ENCODE assay signal across 14 cellular contexts in genomic region chr2:104861295-104862060, GRCh38. TPM values are rescaled to one million over a fixed set of nuclear protein-coding genes. Genes with fewer than 3 reads are reported as not detected.
DNase-seq lines count a peak whose midpoint lies in the region; ATAC-seq, FAIRE-seq and TF ChIP-seq lines count a peak whose summit lies in the region.
"Had no signal": no experiment of that assay in that cellular context is flagged by ENCODE, and none has a peak within 500 bp of the region (broad histone marks: within the 10 kb centered on the region; RNA-seq: fewer than 3 reads in every experiment).

No MANE protein-coding gene starts in this region.

- peaks cover 18% of the 10 kb centered on the region for H3K4me1 Mint-ChIP-seq in activated B cell treated with CpG ODN at 0.5 μM for 24 hours

- no peaks in the 10 kb centered on the region for H3K9me3 ChIP-seq in MG63
- H3K9me3 ChIP-seq: SK-N-SH had no signal

- no peak overlapping the region for H3K4me3 ChIP-seq in MG63

- peaks cover 67% of the 10 kb centered on the region for H3K27me3 ChIP-seq in MG63

- intact Hi-C loops in activated B cell treated with CpG ODN at 0.5 μM for 24 hours (cut with micrococcal nuclease) = no loop called here

- no peak for TF ChIP-seq POLR2A in GM12891 (IDR thresholded peaks at IDR 0.05; ENCODE audit: low read depth, low read length)

- TF ChIP-seq CTCF in GM20000 (IDR thresholded peaks at IDR 0.05; ENCODE audit: extremely low read depth, missing control alignments) (no peak), activated B cell treated with CpG ODN at 0.5 μM for 24 hours (IDR thresholded peaks at IDR 0.05) (no peak)

- peaks cover 3% of the 10 kb centered on the region for H3K9me3 Mint-ChIP-seq in activated B cell treated with CpG ODN at 0.5 μM for 24 hours

- peak overlapping the region; percentile 30 for H3K27ac Mint-ChIP-seq in activated B cell treated with CpG ODN at 0.5 μM for 24 hours

- DNase-seq in GM20000 (ENCODE audit: low spot score) (peak; percentile 18), activated B cell treated with CpG ODN at 0.5 μM for 24 hours (no peak), islet precursor cell (peak; percentile 61), renal cortical epithelial cell (ENCODE audit: low read depth) (peak; percentile 61), GM12891 (ENCODE audit: insufficient read length, low spot score) (no peak), MG63 (no peak)
- DNase-seq: activated effector memory CD4-positive, alpha-beta T cell treated with anti-CD3 and anti-CD28 coated beads, Interleukin-2, amount 50 U/mL, for 16 hours; cortex of kidney; DMS79; stimulated activated CD4-positive, alpha-beta T cell treated with anti-CD3 and anti-CD28 coated beads, Interleukin-12 subunit alpha, Interleukin-12 subunit beta, amount 100 ng/mL, for 4 hours had no signal

- H3K36me3 ChIP-seq in MG63 = no peaks in the 10 kb centered on the region

- peaks cover 70% of the 10 kb centered on the region for H3K27me3 Mint-ChIP-seq in activated B cell treated with CpG ODN at 0.5 μM for 24 hours

- no peaks in the 10 kb centered on the region for H3K36me3 Mint-ChIP-seq in activated B cell treated with CpG ODN at 0.5 μM for 24 hours (ENCODE audit: low read depth)

- H3K4me3 Mint-ChIP-seq in activated B cell treated with CpG ODN at 0.5 μM for 24 hours = no peak overlapping the region

- POLR2A ChIA-PET in activated B cell treated with CpG ODN at 0.5 μM for 24 hours (lab: Charles Lee) = no interaction called here

- CTCF ChIA-PET in activated B cell treated with CpG ODN at 0.5 μM for 24 hours (lab: Charles Lee) = interaction anchor here (0.9 to 1.2 kb wide), 3 partner anchors 12 to 115 kb away, joined by 3 read pairs; no protein-coding TSS in a partner anchor

- no peak for FAIRE-seq in GM12891 (lab: Jason Lieb, UNC)

- ATAC-seq in activated B cell treated with CpG ODN at 0.5 μM for 24 hours (ENCODE audit: low read depth) (no peak), HG03139 (IDR thresholded peaks at IDR 0.05; ENCODE audit: unreplicated experiment) (no peak)
- ATAC-seq: activated CD4-positive, CD25-positive, alpha-beta regulatory T cell treated with anti-CD3 and anti-CD28 coated beads, Interleukin-2, amount 50 U/mL, for 24 hours had no signal

TF ChIP-seq in GM12891, 5 proteins besides CTCF, POLR2A, EP300 and RAD21:
- TF ChIP-seq PAX5 (IDR thresholded peaks at IDR 0.05; ENCODE audit: insufficient read depth, low read length, severe bottlenecking) = no peak
- TF ChIP-seq POLR2AphosphoS5 (IDR thresholded peaks at IDR 0.05; ENCODE audit: low read depth, low read length) = no peak
- TF ChIP-seq POU2F2 (IDR thresholded peaks at IDR 0.05; ENCODE audit: low read depth, low read length) = no peak
- no peak for TF ChIP-seq TAF1 (IDR thresholded peaks at IDR 0.05; ENCODE audit: low read depth, low read length)
- no peak for TF ChIP-seq SPI1 (IDR thresholded peaks at IDR 0.05; ENCODE audit: low read depth, low read length)

RNA-seq across cellular contexts. Expression of gene POU3F3, which starts 7.6 kb away (rescaled TPM):
- total RNA-seq in activated B cell treated with CpG ODN at 0.5 μM for 24 hours = not detected in 2 replicates
- 32.8 and 81.9 TPM in 2 replicates for total RNA-seq in renal cortical epithelial cell
- not detected for polyA plus RNA-seq in GM12891 (2012; ENCODE audit: low read depth, missing spikeins)
- total RNA-seq in MG63 (2014; rRNA removed; shearing (Covaris generic); ENCODE audit: low replicate concordance) = not detected in 2 replicates
- total RNA-seq: mononuclear cell had no signal
- polyA plus RNA-seq: SK-N-SH had no signal

Comparison
In these comparisons a context has a peak if more than half of its experiments do, and no peak if none do; other contexts are left out.
1. DNase-seq: peak in GM20000 (single experiment), islet precursor cell (single experiment) and renal cortical epithelial cell (single experiment); none in activated B cell treated with CpG ODN at 0.5 μM for 24 hours (single experiment), GM12891 (single experiment) and MG63 (single experiment).
2. RNA of gene POU3F3, which starts 7.6 kb away (total RNA-seq): 32.8 to 81.9 TPM in renal cortical epithelial cell; not detected in activated B cell treated with CpG ODN at 0.5 μM for 24 hours and not detected in MG63; every median in the first group is over 10 times any median in the second.